In the genomic region with DNA sequence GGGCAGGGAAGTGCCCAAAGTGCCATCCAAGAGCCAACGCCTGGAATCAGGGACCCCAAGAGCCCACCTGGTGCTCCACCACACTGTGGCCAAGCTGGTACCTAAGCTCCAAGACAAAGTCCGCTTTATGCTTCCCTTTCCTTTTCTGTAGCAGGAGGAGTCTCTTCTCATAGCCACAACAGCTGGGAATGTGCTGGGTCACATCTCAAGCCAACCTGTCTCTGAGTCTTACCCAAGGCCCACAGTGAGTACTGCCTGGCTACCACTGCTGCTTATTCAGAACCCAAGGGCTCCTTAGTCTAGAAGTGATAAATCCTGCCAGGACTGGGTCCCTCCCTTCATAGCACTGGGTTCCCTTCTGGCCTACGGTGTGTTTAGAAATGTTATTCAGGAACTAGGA, we compare ENCODE assay signal across 31 cellular contexts.
"Had no signal": no experiment of that assay in that cellular context is flagged by ENCODE, and none has a peak within 500 bp of the region (broad histone marks: within the 10 kb centered on the region; RNA-seq: fewer than 3 reads in every experiment).

No MANE protein-coding gene starts in this region.

- H3K4me3 ChIP-seq: adrenal gland, body of pancreas, breast epithelium had no signal

- H3K4me1 ChIP-seq: adrenal gland, body of pancreas, breast epithelium had no signal

- H3K27ac ChIP-seq: adrenal gland, body of pancreas, brain microvascular endothelial cell, breast epithelium, VCaP had no signal

- H3K27me3 ChIP-seq: adrenal gland, body of pancreas, brain microvascular endothelial cell, breast epithelium had no signal

- DNase-seq: activated B cell treated with CpG ODN at 0.5 μM for 24 hours; activated CD4-positive, alpha-beta memory T cell treated with anti-CD3 and anti-CD28 coated beads, Interleukin-2, amount 10 ng/mL, durations not matched to agents 7 days and 5 days; activated CD4-positive, alpha-beta T cell treated with anti-CD3 and anti-CD28 coated beads for 4 hours; activated CD4-positive, alpha-beta T cell treated with anti-CD3 and anti-CD28 coated beads, Interleukin-2, amount 10 ng/mL, durations not matched to agents 7 days and 5 days; activated CD4-positive, alpha-beta T cell treated with anti-CD3 and anti-CD28 coated beads, Interleukin-2, amount 50 U/mL, for 48 hours; activated CD4-positive, CD25-positive, alpha-beta regulatory T cell treated with anti-CD3 and anti-CD28 coated beads, Interleukin-2, amount 50 U/mL, for 72 hours; activated CD8-positive, alpha-beta memory T cell treated with anti-CD3 and anti-CD28 coated beads for 24 hours; activated CD8-positive, alpha-beta memory T cell treated with anti-CD3 and anti-CD28 coated beads, Interleukin-2, amount 10 ng/mL, durations not matched to agents 7 days and 5 days; activated CD8-positive, alpha-beta memory T cell treated with anti-CD3 and anti-CD28 coated beads, Interleukin-2, amount 50 U/mL, for 48 hours; activated CD8-positive, alpha-beta T cell treated with anti-CD3 and anti-CD28 coated beads, Interleukin-2, amount 10 ng/mL, durations not matched to agents 7 days and 5 days; activated effector memory CD4-positive, alpha-beta T cell treated with anti-CD3 and anti-CD28 coated beads, Interleukin-2, amount 50 U/mL, for 16 hours; activated gamma-delta T cell treated with Interleukin-2 at 50 U/mL for 16 hours; activated naive CD4-positive, alpha-beta T cell; activated naive CD4-positive, alpha-beta T cell treated with anti-CD3 and anti-CD28 coated beads for 36 hours; activated naive CD4-positive, alpha-beta T cell treated with anti-CD3 and anti-CD28 coated beads, Interleukin-2, amount 50 U/mL, for 16 hours; activated naive CD8-positive, alpha-beta T cell treated with anti-CD3 and anti-CD28 coated beads for 36 hours; activated T-cell treated with anti-CD3 and anti-CD28 coated beads, Interleukin-2, amount 50 U/mL, for 24 hours; activated T-cell treated with anti-CD3 and anti-CD28 coated beads, Interleukin-2, amount 50 U/mL, for 48 hours; adrenal gland; amniotic stem cell; aorta; body of pancreas; brain microvascular endothelial cell; central memory CD4-positive, alpha-beta T cell; T-helper 1 cell; T-helper 2 cell; T-helper 9 cell had no signal

- FAIRE-seq: astrocyte, TTC549 had no signal

- H3K36me3 ChIP-seq: adrenal gland, brain microvascular endothelial cell, breast epithelium had no signal
